Comparison of ENCODE assay signal across 17 cellular contexts in the genomic region with DNA sequence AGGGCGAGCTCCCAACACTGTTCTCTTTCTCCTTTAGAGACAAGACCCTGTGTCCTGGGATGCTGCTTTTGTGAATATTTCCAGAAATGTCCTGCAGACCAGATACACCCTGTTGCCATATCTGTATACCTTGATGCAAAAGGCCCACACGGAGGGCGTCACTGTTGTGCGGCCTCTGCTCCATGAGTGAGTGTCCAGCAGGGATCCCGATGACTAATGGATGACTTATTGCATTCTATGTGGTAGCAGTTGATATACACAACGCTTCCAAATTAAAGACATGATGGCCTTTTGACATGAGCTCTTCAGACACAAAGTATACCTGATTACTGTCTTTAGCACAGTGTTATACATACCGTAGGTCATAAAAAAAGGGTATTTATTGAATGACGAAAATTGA. TPM values are rescaled to one million over a fixed set of nuclear protein-coding genes. Genes with fewer than 3 reads are reported as not detected.
DNase-seq lines count a peak whose midpoint lies in the region; ATAC-seq and TF ChIP-seq lines count a peak whose summit lies in the region.
"Had no signal": no experiment of that assay in that cellular context is flagged by ENCODE, and none has a peak within 500 bp of the region (broad histone marks: within the 10 kb centered on the region; RNA-seq: fewer than 3 reads in every experiment).

No MANE protein-coding gene starts in this region.

- H4K20me1 ChIP-seq in BLaER1 (no peaks in the 10 kb centered on the region), PC-3 (ENCODE audit: low read length) (no peaks in the 10 kb centered on the region)

- H3K27ac ChIP-seq in BLaER1 (no peak overlapping the region), PC-3 (ENCODE audit: low read length) (no peak overlapping the region), brain microvascular endothelial cell (no peak overlapping the region)

- POLR2A ChIA-PET in PC-3 (lab: Charles Lee; ENCODE audit: unreplicated experiment) = interaction anchor here (0.7 kb wide), 1 partner anchor 1070 kb away, joined by 3 read pairs; no protein-coding TSS in a partner anchor

- no peaks in the 10 kb centered on the region for H3K79me2 ChIP-seq in PC-3 (ENCODE audit: low read length)

- H3K9me3 ChIP-seq in BLaER1 = no peaks in the 10 kb centered on the region
- no peaks in the 10 kb centered on the region for H3K9me3 ChIP-seq in PC-3 (ENCODE audit: low read length)
- H3K9me3 ChIP-seq: HAP-1 had no signal

- H3K27me3 ChIP-seq in BLaER1 (no peaks in the 10 kb centered on the region), PC-3 (ENCODE audit: low read length) (peaks cover 8% of the 10 kb centered on the region), brain microvascular endothelial cell (replicated peaks) (no peaks in the 10 kb centered on the region)

- no peak for ATAC-seq in PC-3
- no peak for ATAC-seq in HG03135 (IDR thresholded peaks at IDR 0.05; ENCODE audit: unreplicated experiment)
- ATAC-seq in esophagus mucosa = no peak

- H2AFZ ChIP-seq in PC-3 (ENCODE audit: low read length) = no peak overlapping the region

- no peaks in the 10 kb centered on the region for H3K9me2 ChIP-seq in PC-3 (replicated peaks; ENCODE audit: low read length)

- CTCF ChIA-PET in PC-3 (lab: Charles Lee) = no interaction called here

- in situ Hi-C loops in brain microvascular endothelial cell (cut with HindIII; ENCODE audit: low pct_ligation_motif_present, low sequenced_read_pairs) = no loop called here

- intact Hi-C loops in PC-3 (cut with micrococcal nuclease) = no loop called here

- H3K4me1 ChIP-seq in BLaER1 (peaks cover 43% of the 10 kb centered on the region), PC-3 (ENCODE audit: insufficient read depth, low read length) (no peaks in the 10 kb centered on the region)
- H3K4me1 ChIP-seq: HAP-1 had no signal

- H3K4me2 ChIP-seq in BLaER1 (peak overlapping the region; percentile 75; the same call in 1 of the 2 replicates), PC-3 (ENCODE audit: low read length) (no peak overlapping the region)

- no TSS peak for BruUV-seq in PC-3 (replicated peaks; lab: Mats Ljungman, UMichigan)

- H3K4me3 ChIP-seq in BLaER1 (no peak overlapping the region), PC-3 (ENCODE audit: low read length) (no peak overlapping the region), brain microvascular endothelial cell (ENCODE audit: low read depth, low read length) (no peak overlapping the region)
- H3K4me3 ChIP-seq: HAP-1 had no signal

- H3F3A ChIP-seq in PC-3 (ENCODE audit: low read length, unreplicated experiment) = no peaks in the 10 kb centered on the region

- no peak overlapping the region for H3K9ac ChIP-seq in BLaER1
- H3K9ac ChIP-seq in PC-3 (ENCODE audit: low read length) = no peak overlapping the region

- H3K36me3 ChIP-seq in BLaER1 (no peaks in the 10 kb centered on the region), PC-3 (ENCODE audit: low read depth, low read length) (no peaks in the 10 kb centered on the region), brain microvascular endothelial cell (replicated peaks) (no peaks in the 10 kb centered on the region)
- H3K36me3 ChIP-seq: HAP-1 had no signal

- TF ChIP-seq CTCF in PC-3 (conservative IDR thresholded peaks at IDR 0.05; ENCODE audit: low read depth, low read length) = no peak
- TF ChIP-seq CTCF in brain microvascular endothelial cell (IDR thresholded peaks at IDR 0.05; ENCODE audit: low read depth, low read length, missing control alignments) = no peak

- DNase-seq in ELR (ENCODE audit: low read depth) = peak; percentile 25
- peak; percentile 21 for DNase-seq in PC-3
- peak; percentile 70 for DNase-seq in brain microvascular endothelial cell
- no peak for DNase-seq in T-helper 9 cell
- no peak for DNase-seq in activated CD8-positive, alpha-beta memory T cell treated with anti-CD3 and anti-CD28 coated beads, Interleukin-2, amount 50 U/mL, for 4 hours
- DNase-seq: 8988T; CD4-positive, alpha-beta T cell; CD8-positive, alpha-beta memory T cell; DMS 273 treated with DMSO at 0.1 percent for 48 hours; DMS79; GOT3; HFFc6 had no signal

RNA-seq across cellular contexts. Expression of a gene that starts 45.0 kb away (rescaled TPM):
- not detected in 2 replicates for total RNA-seq in PC-3 (2014; rRNA removed)
- 0.20 TPM for total RNA-seq in esophagus mucosa
- total RNA-seq: A673; CD4-positive, alpha-beta T cell; CD8-positive, alpha-beta memory T cell; HFFc6 had no signal

Comparison
In these comparisons a context has a peak if more than half of its experiments do, and no peak if none do; other contexts are left out.
1. DNase-seq: peak in ELR (single experiment), PC-3 (single experiment) and brain microvascular endothelial cell (single experiment); none in T-helper 9 cell (single experiment) and activated CD8-positive, alpha-beta memory T cell treated with anti-CD3 and anti-CD28 coated beads, Interleukin-2, amount 50 U/mL, for 4 hours (single experiment).